8 cellular contexts compared by ENCODE assay signal in the genomic region with DNA sequence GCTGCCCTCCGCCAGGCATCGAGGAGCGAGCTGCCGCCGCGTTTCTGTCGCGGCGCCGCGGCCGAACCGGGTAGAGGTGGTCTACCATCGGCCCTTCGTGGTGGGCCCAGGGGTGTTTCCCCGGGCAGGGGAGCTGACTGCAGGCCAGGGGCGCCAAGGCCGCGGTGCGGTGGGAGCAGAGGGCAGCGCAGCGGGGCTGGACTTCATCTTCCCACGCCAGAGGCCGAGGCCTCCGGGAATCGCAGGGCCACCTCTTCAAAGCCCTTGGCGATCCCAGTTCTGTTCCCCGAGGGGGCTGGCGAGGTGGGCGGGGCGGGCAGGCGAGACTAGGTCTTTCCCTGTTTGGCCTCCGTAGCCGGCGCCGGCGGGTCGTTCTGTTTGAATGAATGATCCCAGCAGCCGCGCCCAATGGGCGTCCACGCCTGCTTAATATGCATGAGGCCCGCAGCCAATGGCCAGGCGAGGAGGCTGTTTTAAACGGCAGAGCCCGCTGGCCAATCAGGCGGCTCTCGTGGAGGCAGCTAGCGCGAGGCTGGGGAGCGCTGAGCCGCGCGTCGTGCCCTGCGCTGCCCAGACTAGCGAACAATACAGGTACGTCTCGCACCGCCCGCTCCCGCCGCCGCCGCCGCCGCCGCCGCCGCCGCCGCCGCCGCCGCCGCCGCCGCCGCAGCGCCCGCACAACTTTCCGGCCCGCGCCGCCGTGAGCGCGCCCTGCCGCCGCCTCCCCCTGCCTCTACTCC. TPM values are rescaled to one million over a fixed set of nuclear protein-coding genes. Genes with fewer than 3 reads are reported as not detected.
DNase-seq lines count a peak whose midpoint lies in the region; ATAC-seq and TF ChIP-seq lines count a peak whose summit lies in the region.

TSS of gene HMGB3 (plus strand) at position 550 of the 740 bp plus-strand sequence. CDS start 2,265 bp downstream, outside the sequence.

- H3K36me3 ChIP-seq in BLaER1, result peaks cover 23% of the 10 kb centered on the region
- H3K36me3 ChIP-seq in left lung, result peaks cover 0 to 4% of the 10 kb centered on the region in 2 donors

- H4K20me1 ChIP-seq in BLaER1, result peaks cover 12% of the 10 kb centered on the region; the same call in 1 of the 2 replicates

- peak within 1 kb of the TSS; percentile 89 for H3K9ac ChIP-seq in BLaER1

- H3K9me3 ChIP-seq in BLaER1 (no peaks in the 10 kb centered on the region; the same call in 1 of the 2 replicates), left lung (no peaks in the 10 kb centered on the region)

- peak within 1 kb of the TSS; percentile 76 for H3K4me3 ChIP-seq in BLaER1
- H3K4me3 ChIP-seq in left lung, result peak within 1 kb of the TSS; percentile 23 to 48

- H3K27ac ChIP-seq in BLaER1, result peak within 1 kb of the TSS; percentile 90
- peak within 1 kb of the TSS in 1 of 2 donors; percentile 13 for H3K27ac ChIP-seq in left lung

- DNase-seq in GM19240 (ENCODE audit: insufficient read length, low spot score) (peak; percentile 89), NCI-H524 (lab: John Stamatoyannopoulos, UW) (peak; percentile 96 to 98), dedifferentiated amniotic fluid mesenchymal stem cell (ENCODE audit: extremely low spot score) (peak; percentile 86), left lung (peak; percentile 90 to 93)
- peak; percentile 89 for DNase-seq in activated CD4-positive, alpha-beta T cell treated with anti-CD3 and anti-CD28 coated beads for 48 hours
- peak; percentile 65 to 69 for DNase-seq in stimulated activated CD4-positive, alpha-beta T cell treated with anti-CD3 and anti-CD28 coated beads, Interleukin-2, amount 100 ng/mL, for 48 hours

- intact Hi-C loops in left lung (cut with DNase I), result no loop called here

- no peak for TF ChIP-seq CTCF in left lung (IDR thresholded peaks at IDR 0.05)

- H3K4me1 ChIP-seq in BLaER1 (peaks cover 8% of the 10 kb centered on the region), left lung (no peaks in the 10 kb centered on the region)

- no peaks in the 10 kb centered on the region for H3K27me3 ChIP-seq in BLaER1
- no peaks in the 10 kb centered on the region for H3K27me3 ChIP-seq in left lung

- ATAC-seq in HG03457 (IDR thresholded peaks at IDR 0.05; ENCODE audit: unreplicated experiment), result peak; percentile 98
- peak; percentile 99 for ATAC-seq in left lung

- peak within 1 kb of the TSS; percentile 88 for H3K4me2 ChIP-seq in BLaER1

RNA-seq across cellular contexts. Expression of gene HMGB3, which starts in this region (rescaled TPM):
- 10 to 100 TPM; 30.2 to 43.6 TPM for total RNA-seq in left lung
